8 cellular contexts compared by ENCODE assay signal in the genomic region with DNA sequence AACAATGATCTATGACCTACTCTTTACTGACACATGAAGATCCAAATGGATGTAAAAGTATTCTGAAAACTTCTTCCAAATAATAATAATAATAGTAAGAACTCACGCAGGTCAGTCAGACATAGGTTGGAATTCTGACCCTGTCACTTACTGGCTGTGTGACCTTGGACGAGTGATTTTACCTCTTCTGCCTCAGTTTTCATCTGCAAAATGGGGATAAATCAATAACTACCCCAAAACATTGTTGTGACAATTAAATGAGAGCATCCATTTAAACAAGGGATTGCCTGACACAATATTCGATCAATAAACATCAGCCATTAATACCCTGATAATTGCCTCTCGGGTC. TPM values are rescaled to one million over a fixed set of nuclear protein-coding genes. Genes with fewer than 3 reads are reported as not detected.
A peak's percentile ranks its signal among the peaks of the same experiment; 100 is the strongest.
DNase-seq lines count a peak whose midpoint lies in the region; ATAC-seq, FAIRE-seq and TF ChIP-seq lines count a peak whose summit lies in the region.

No MANE protein-coding gene starts in this region.

- peak; percentile 31 for FAIRE-seq in GM12891 (lab: Jason Lieb, UNC)

- peak overlapping the region in 1 of 2 donors; percentile 93 for H3K27ac Mint-ChIP-seq in T-cell

- no peak for TF ChIP-seq POLR2A in GM12891 (IDR thresholded peaks at IDR 0.05; ENCODE audit: low read depth, low read length)

- CTCF ChIA-PET in T-cell (lab: Charles Lee) = interaction anchor here in 1 of 2 donors (0.7 kb wide), 1 partner anchor 331 kb away, joined by 4 read pairs; no protein-coding TSS in a partner anchor
- CTCF ChIA-PET in GM10248 (lab: Yijun Ruan, JAX) = interaction anchor here (0.7 to 1.7 kb wide), 5 partner anchors 8 to 48 kb away, joined by 3 to 7 read pairs (median 3); a partner anchor contains a TSS

- H3K4me1 Mint-ChIP-seq in T-cell = peaks cover 20 to 21% (median 21%) of the 10 kb centered on the region in 3 donors

- peak overlapping the region; percentile 86 to 91 for H3K4me3 ChIP-seq in foreskin fibroblast (ENCODE audit: low read depth in 1 of 2, low read length in 2 of 2)
- peak overlapping the region; percentile 87 for H3K4me3 ChIP-seq in skeletal muscle cell (ENCODE audit: low read depth, low read length)

- POLR2A ChIA-PET in T-cell (lab: Charles Lee) (no interaction called here), GM10248 (lab: Yijun Ruan, JAX) (no interaction called here)

- H3K27me3 Mint-ChIP-seq in T-cell = peaks cover 7 to 11% of the 10 kb centered on the region in 2 donors

- no peak for ATAC-seq in T-cell (replicated peaks in 1 of 4)

- peak overlapping the region; percentile 90 to 99 (median 92) for H3K4me3 Mint-ChIP-seq in T-cell

- no peaks in the 10 kb centered on the region for H3K9me3 Mint-ChIP-seq in T-cell

- H3K36me3 Mint-ChIP-seq in T-cell = no peaks in the 10 kb centered on the region

- TF ChIP-seq CTCF in foreskin fibroblast (IDR thresholded peaks at IDR 0.05; ENCODE audit: low read depth, low read length) (no peak), GM10248 (IDR thresholded peaks at IDR 0.05; ENCODE audit: control extremely low read depth, extremely low read depth, low read depth, missing control alignments) (no peak)

- DNase-seq in GM12891 (ENCODE audit: insufficient read length, low spot score) = no peak
- no peak for DNase-seq in T-cell
- DNase-seq in foreskin fibroblast = no peak
- DNase-seq in skeletal muscle cell (ENCODE audit: low read depth) = no peak
- DNase-seq in NCI-H748 treated with DMSO at 0.1 percent for 48 hours (lab: John Stamatoyannopoulos, UW) = no peak
- no peak for DNase-seq in DMS153 treated with DMSO at 0.1 percent for 48 hours (lab: John Stamatoyannopoulos, UW; ENCODE audit: unreplicated experiment)
- no peak for DNase-seq in NCI-H2196 (lab: John Stamatoyannopoulos, UW; ENCODE audit: unreplicated experiment)
- no peak for DNase-seq in GM10248 (ENCODE audit: extremely low spot score)

TF ChIP-seq in GM12891, 5 proteins besides CTCF, POLR2A, EP300 and RAD21:
- no peak for TF ChIP-seq POLR2AphosphoS5 (IDR thresholded peaks at IDR 0.05; ENCODE audit: low read depth, low read length)
- TF ChIP-seq TAF1 (IDR thresholded peaks at IDR 0.05; ENCODE audit: low read depth, low read length) = no peak
- no peak for TF ChIP-seq PAX5 (IDR thresholded peaks at IDR 0.05; ENCODE audit: insufficient read depth, low read length, severe bottlenecking)
- no peak for TF ChIP-seq POU2F2 (IDR thresholded peaks at IDR 0.05; ENCODE audit: low read depth, low read length)
- no peak for TF ChIP-seq SPI1 (IDR thresholded peaks at IDR 0.05; ENCODE audit: low read depth, low read length)

RNA-seq across cellular contexts. Expression of a gene that starts 0.6 kb away (rescaled TPM):
- polyA plus RNA-seq in GM12891 (2012; ENCODE audit: low read depth, missing spikeins) = 25.3 TPM
- 10 to 100 TPM in 4 of 5 donors, 1 to 10 TPM in 1; 9.5 to 17.8 (median 17.3) TPM for total RNA-seq in T-cell

RNA-seq across cellular contexts. Expression of a gene that starts 6.1 kb away (rescaled TPM):
- polyA plus RNA-seq in GM12891 (2012; ENCODE audit: low read depth, missing spikeins) = 0.06 TPM
- under 1 TPM in 3 of 5 donors, not detected in 2; 0.13 to 0.82 (median 0.33) TPM for total RNA-seq in T-cell

RNA-seq across cellular contexts. Expression of a gene that starts 48.5 kb away (rescaled TPM):
- 58.9 TPM for polyA plus RNA-seq in GM12891 (2012; ENCODE audit: low read depth, missing spikeins)
- total RNA-seq in T-cell = 10 to 100 TPM; 76.0 to 90.4 (median 78.9) TPM
